9 cellular contexts compared by ENCODE assay signal in genomic region chr9:68546596-68547390, GRCh38. TPM values are rescaled to one million over a fixed set of nuclear protein-coding genes. Genes with fewer than 3 reads are reported as not detected.
DNase-seq lines count a peak whose midpoint lies in the region; ATAC-seq and TF ChIP-seq lines count a peak whose summit lies in the region.
"Had no signal": no experiment of that assay in that cellular context is flagged by ENCODE, and none has a peak within 500 bp of the region (broad histone marks: within the 10 kb centered on the region; RNA-seq: fewer than 3 reads in every experiment).

No MANE protein-coding gene starts in this region.

- peak overlapping the region; percentile 73 to 87 (median 83) for H3K4me2 ChIP-seq in BLaER1 treated with 17β-estradiol and CSF1 and Interleukin-3, amounts not matched to agents 10 nM and 100 nM
- H3K4me2 ChIP-seq in hepatocyte = no peak overlapping the region

- no peak overlapping the region for H3K27ac Mint-ChIP-seq in stimulated activated effector memory CD8-positive, alpha-beta T cell treated with anti-CD3 and anti-CD28 coated beads, Interleukin-12 subunit alpha, Interleukin-12 subunit beta, amount 100 ng/mL, for 72 hours

- peak overlapping the region; percentile 42 to 80 (median 67); a peak in 19 of 22 replicates for H3K9ac ChIP-seq in BLaER1 treated with 17β-estradiol and CSF1 and Interleukin-3, amounts not matched to agents 10 nM and 100 nM

- H3K79me2 ChIP-seq in hepatocyte = no peaks in the 10 kb centered on the region

- H4K20me1 ChIP-seq in BLaER1 treated with 17β-estradiol and CSF1 and Interleukin-3, amounts not matched to agents 10 nM and 100 nM = no peaks in the 10 kb centered on the region
- H4K20me1 ChIP-seq in hepatocyte (ENCODE audit: insufficient read depth, poor library complexity, severe bottlenecking) = no peaks in the 10 kb centered on the region

- no peaks in the 10 kb centered on the region for H3K9me3 ChIP-seq in BLaER1 treated with 17β-estradiol and CSF1 and Interleukin-3, amounts not matched to agents 10 nM and 100 nM (replicated peaks in 1 of 11)
- H3K9me3 ChIP-seq in esophagus muscularis mucosa = no peaks in the 10 kb centered on the region
- H3K9me3 ChIP-seq in hepatocyte (ENCODE audit: low read depth) = no peaks in the 10 kb centered on the region

- peak overlapping the region in 6 of 10 experiments; percentile 12 to 52 (median 35); a peak in 10 of 20 replicates for H3K4me3 ChIP-seq in BLaER1 treated with 17β-estradiol and CSF1 and Interleukin-3, amounts not matched to agents 10 nM and 100 nM
- H3K4me3 ChIP-seq in esophagus muscularis mucosa (no peak overlapping the region), hepatocyte (no peak overlapping the region)

- peaks cover 8% of the 10 kb centered on the region for H3K4me1 Mint-ChIP-seq in stimulated activated effector memory CD8-positive, alpha-beta T cell treated with anti-CD3 and anti-CD28 coated beads, Interleukin-12 subunit alpha, Interleukin-12 subunit beta, amount 100 ng/mL, for 72 hours

- no peaks in the 10 kb centered on the region for H3K36me3 Mint-ChIP-seq in stimulated activated effector memory CD8-positive, alpha-beta T cell treated with anti-CD3 and anti-CD28 coated beads, Interleukin-12 subunit alpha, Interleukin-12 subunit beta, amount 100 ng/mL, for 72 hours

- H3K27ac ChIP-seq in BLaER1 treated with 17β-estradiol and CSF1 and Interleukin-3, amounts not matched to agents 10 nM and 100 nM = peak overlapping the region; percentile 74 to 95 (median 84)
- H3K27ac ChIP-seq in esophagus muscularis mucosa (replicated peaks in 1 of 4) = peak overlapping the region; percentile 47 to 70 (median 59)
- no peak overlapping the region for H3K27ac ChIP-seq in hepatocyte

- no peak for TF ChIP-seq CTCF in esophagus muscularis mucosa (IDR thresholded peaks at IDR 0.05)
- TF ChIP-seq CTCF in hepatocyte (IDR thresholded peaks at IDR 0.05; ENCODE audit: poor library complexity) = no peak

- 66% methylated on average over 6 of the region's 6 CpGs for WGBS in esophagus muscularis mucosa
- 82% methylated on average over 6 of the region's 6 CpGs for WGBS in hepatocyte (ENCODE audit: low lambda C conversion rate, missing lambda C conversion rate)

- H3K9me2 ChIP-seq in hepatocyte (replicated peaks; ENCODE audit: insufficient read depth) = no peaks in the 10 kb centered on the region

- intact Hi-C loops in esophagus muscularis mucosa (cut with DNase I) = no loop called here

- H3K4me3 Mint-ChIP-seq in stimulated activated effector memory CD8-positive, alpha-beta T cell treated with anti-CD3 and anti-CD28 coated beads, Interleukin-12 subunit alpha, Interleukin-12 subunit beta, amount 100 ng/mL, for 72 hours = no peak overlapping the region

- ATAC-seq in GM19467 (IDR thresholded peaks at IDR 0.05; ENCODE audit: unreplicated experiment) = peak; percentile 84
- ATAC-seq in HG03460 (IDR thresholded peaks at IDR 0.05; ENCODE audit: unreplicated experiment) = peak; percentile 81
- ATAC-seq in stimulated activated effector memory CD8-positive, alpha-beta T cell treated with anti-CD3 and anti-CD28 coated beads, Interleukin-12 subunit alpha, Interleukin-12 subunit beta, amount 100 ng/mL, for 72 hours = peak; percentile 69

- H3K9me3 Mint-ChIP-seq in stimulated activated effector memory CD8-positive, alpha-beta T cell treated with anti-CD3 and anti-CD28 coated beads, Interleukin-12 subunit alpha, Interleukin-12 subunit beta, amount 100 ng/mL, for 72 hours = no peaks in the 10 kb centered on the region

- no peak overlapping the region for H2AFZ ChIP-seq in hepatocyte

- TF ChIP-seq POLR2A in esophagus muscularis mucosa (IDR thresholded peaks at IDR 0.05; ENCODE audit: low read depth) = no peak

- no peak for DNase-seq in esophagus muscularis mucosa (ENCODE audit: extremely low spot score)
- DNase-seq in stimulated activated effector memory CD8-positive, alpha-beta T cell treated with anti-CD3 and anti-CD28 coated beads, Interleukin-12 subunit alpha, Interleukin-12 subunit beta, amount 100 ng/mL, for 72 hours (ENCODE audit: low spot score in 2 of 2) = no peak
- DNase-seq in activated CD4-positive, alpha-beta T cell treated with anti-CD3 and anti-CD28 coated beads for 4 hours = no peak
- no peak for DNase-seq in activated T-cell treated with anti-CD3 and anti-CD28 coated beads, Interleukin-2, amount 50 U/mL, for 48 hours
- no peak for DNase-seq in hepatocyte (ENCODE audit: low spot score)
- DNase-seq: DND-41 had no signal

- H3K36me3 ChIP-seq in BLaER1 treated with 17β-estradiol and CSF1 and Interleukin-3, amounts not matched to agents 10 nM and 100 nM = no peaks in the 10 kb centered on the region
- H3K36me3 ChIP-seq in esophagus muscularis mucosa (no peaks in the 10 kb centered on the region), hepatocyte (replicated peaks; ENCODE audit: insufficient read depth, low read depth) (no peaks in the 10 kb centered on the region)

- no peak for TF ChIP-seq EP300 in esophagus muscularis mucosa (IDR thresholded peaks at IDR 0.05)

- no peaks in the 10 kb centered on the region for H3K27me3 ChIP-seq in BLaER1 treated with 17β-estradiol and CSF1 and Interleukin-3, amounts not matched to agents 10 nM and 100 nM
- H3K27me3 ChIP-seq in esophagus muscularis mucosa = no peaks in the 10 kb centered on the region
- H3K27me3 ChIP-seq in hepatocyte = no peaks in the 10 kb centered on the region

- H3K4me1 ChIP-seq in BLaER1 treated with 17β-estradiol and CSF1 and Interleukin-3, amounts not matched to agents 10 nM and 100 nM = peaks cover 29 to 60% (median 41%) of the 10 kb centered on the region in 10 experiments
- H3K4me1 ChIP-seq in esophagus muscularis mucosa = peaks cover 11 to 35% (median 23%) of the 10 kb centered on the region in 4 donors
- H3K4me1 ChIP-seq in hepatocyte (ENCODE audit: insufficient read depth) = peaks cover under 1% of the 10 kb centered on the region

RNA-seq across cellular contexts. Expression of gene TMEM252, which starts 6.1 kb away (rescaled TPM):
- total RNA-seq in esophagus muscularis mucosa (under 1 TPM in 1 of 4 donors, not detected in 3; 0.34 TPM), hepatocyte (0.16 TPM in 1 of 2 replicates, not detected in the other)
- polyA plus RNA-seq in hepatocyte = 0.16 and 0.41 TPM in 2 replicates

Comparison
In these comparisons a context has a peak if more than half of its experiments do, and no peak if none do; other contexts are left out.
1. H3K4me3 ChIP-seq: peak in BLaER1 treated with 17β-estradiol and CSF1 and Interleukin-3, amounts not matched to agents 10 nM and 100 nM (6 of 10); none in esophagus muscularis mucosa (0 of 4) and hepatocyte (single experiment).
2. Peak in every context shown above with its lines, with median percentiles within 50 percentile points of each other: ATAC-seq.